15 cellular contexts compared by ENCODE assay signal in the genomic region with DNA sequence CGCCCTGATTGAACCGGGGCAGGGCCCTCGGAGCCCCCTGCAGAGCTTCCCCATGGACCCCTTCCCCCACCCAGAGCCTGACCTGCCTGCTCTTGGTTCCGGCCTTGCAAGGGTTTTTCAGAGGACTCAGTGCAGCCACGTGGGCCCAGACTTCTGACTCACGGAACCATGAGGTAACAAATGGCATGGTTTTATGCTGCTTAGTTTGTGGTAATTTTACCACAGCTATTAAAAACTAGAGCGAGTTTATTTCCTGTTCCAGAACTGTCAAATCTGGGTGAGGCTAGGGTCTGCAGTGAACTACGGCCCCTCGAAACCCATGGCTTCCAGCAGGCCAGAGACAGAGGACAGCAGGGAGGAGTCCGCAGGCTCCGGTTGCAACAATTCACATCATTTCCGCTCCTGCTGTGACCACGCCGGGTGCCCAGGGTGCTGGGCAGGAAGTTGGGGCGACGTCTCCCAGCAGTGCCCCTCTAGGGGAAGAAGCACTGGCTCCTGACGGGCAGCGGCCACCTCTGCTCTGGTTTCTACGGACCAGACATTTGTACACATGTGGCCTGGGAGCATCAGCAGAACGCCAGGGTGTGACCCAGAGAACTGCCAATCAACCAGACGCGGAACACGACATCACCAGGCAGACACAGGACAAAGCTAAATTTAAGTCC.
DNase-seq lines count a peak whose midpoint lies in the region; ATAC-seq and TF ChIP-seq lines count a peak whose summit lies in the region.
"Had no signal": no experiment of that assay in that cellular context is flagged by ENCODE, and none has a peak within 500 bp of the region (broad histone marks: within the 10 kb centered on the region; RNA-seq: fewer than 3 reads in every experiment).

No MANE protein-coding gene starts in this region.

- DNase-seq in osteoblast (ENCODE audit: insufficient read length, low spot score, missing footprints) (peak; percentile 41), RPMI8226 (no peak), NCI-H2196 (lab: John Stamatoyannopoulos, UW; ENCODE audit: unreplicated experiment) (no peak)
- DNase-seq: activated CD4-positive, alpha-beta T cell treated with anti-CD3 and anti-CD28 coated beads, Interleukin-2, amount 10 ng/mL, durations not matched to agents 24 days and 14 days; amygdala; CD4-positive, CD25-positive, alpha-beta regulatory T cell; GDM1 had no signal

- H3K79me2 ChIP-seq in osteoblast (ENCODE audit: insufficient read depth, low read length), result no peaks in the 10 kb centered on the region
- H3K79me2 ChIP-seq: parathyroid adenoma had no signal

- no peaks in the 10 kb centered on the region for H3K36me3 ChIP-seq in osteoblast (ENCODE audit: insufficient read depth, low read length)
- H3K36me3 ChIP-seq: tibial nerve had no signal

- H2AFZ ChIP-seq in osteoblast (ENCODE audit: low read length), result no peak overlapping the region
- H2AFZ ChIP-seq: parathyroid adenoma had no signal

- H3K27me3 ChIP-seq in osteoblast (ENCODE audit: insufficient read depth, low read length), result no peaks in the 10 kb centered on the region
- H3K27me3 ChIP-seq: tibial nerve had no signal

- no peak for TF ChIP-seq CTCF in osteoblast (IDR thresholded peaks at IDR 0.05; ENCODE audit: extremely low read depth, low read depth, low read length)

- no peaks in the 10 kb centered on the region for H4K20me1 ChIP-seq in osteoblast (ENCODE audit: insufficient read depth, low read length)

- no peak overlapping the region for H3K4me3 ChIP-seq in osteoblast (ENCODE audit: insufficient read depth, low read length)
- H3K4me3 ChIP-seq: coronary artery, tibial nerve had no signal

- peak; percentile 35 for ATAC-seq in GM19043 (IDR thresholded peaks at IDR 0.05; ENCODE audit: low read depth, unreplicated experiment)
- peak; percentile 51 for ATAC-seq in GM21737 (IDR thresholded peaks at IDR 0.05; ENCODE audit: unreplicated experiment)
- ATAC-seq in HG03520 (IDR thresholded peaks at IDR 0.05; ENCODE audit: unreplicated experiment), result peak; percentile 23
- ATAC-seq in HG02623 (IDR thresholded peaks at IDR 0.05; ENCODE audit: unreplicated experiment), result no peak
- ATAC-seq in HG02610 (IDR thresholded peaks at IDR 0.05; ENCODE audit: unreplicated experiment), result no peak

- no peak overlapping the region for H3K27ac ChIP-seq in osteoblast (ENCODE audit: low read depth, low read length)
- H3K27ac ChIP-seq: coronary artery, parathyroid adenoma, tibial nerve had no signal

- H3K9me3 ChIP-seq in osteoblast (ENCODE audit: low read depth, low read length), result no peaks in the 10 kb centered on the region
- H3K9me3 ChIP-seq: tibial nerve had no signal

- H3K4me1 ChIP-seq in osteoblast (ENCODE audit: insufficient read depth, low read length), result no peaks in the 10 kb centered on the region
- H3K4me1 ChIP-seq: parathyroid adenoma, tibial nerve had no signal

- no peak overlapping the region for H3K4me2 ChIP-seq in osteoblast (ENCODE audit: insufficient read depth, low read length)

Comparison
In these comparisons a context has a peak if more than half of its experiments do, and no peak if none do; other contexts are left out.
1. ATAC-seq: peak in GM19043 (single experiment), GM21737 (single experiment) and HG03520 (single experiment); none in HG02623 (single experiment) and HG02610 (single experiment).